Comparison of ENCODE assay signal across 2 cellular contexts in genomic region chr2:35871672-35872071, GRCh38.
TF ChIP-seq lines count a peak whose summit lies in the region.

No MANE protein-coding gene starts in this region.

TF ChIP-seq in HCT116, 20 proteins besides CTCF, POLR2A, EP300 and RAD21 (continued from another document):
- TF ChIP-seq, protein P1, sequence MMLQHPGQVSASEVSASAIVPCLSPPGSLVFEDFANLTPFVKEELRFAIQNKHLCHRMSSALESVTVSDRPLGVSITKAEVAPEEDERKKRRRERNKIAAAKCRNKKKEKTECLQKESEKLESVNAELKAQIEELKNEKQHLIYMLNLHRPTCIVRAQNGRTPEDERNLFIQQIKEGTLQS (IDR thresholded peaks at IDR 0.05), result no peak
- TF ChIP-seq YY1 (IDR thresholded peaks at IDR 0.05; ENCODE audit: extremely low read depth, insufficient replicate concordance, low read depth, low read length) (no peak), FOSL1 (IDR thresholded peaks at IDR 0.05; ENCODE audit: low read depth) (no peak), ZFX (IDR thresholded peaks at IDR 0.05) (no peak), SP1 (IDR thresholded peaks at IDR 0.05; ENCODE audit: low read depth) (no peak), JUND (IDR thresholded peaks at IDR 0.05) (no peak), EGR1 (IDR thresholded peaks at IDR 0.05; ENCODE audit: low read depth) (no peak), ZNF274 (IDR thresholded peaks at IDR 0.05; ENCODE audit: low read depth, low read length) (no peak), ELF1 (IDR thresholded peaks at IDR 0.05; ENCODE audit: borderline replicate concordance, low read depth) (no peak), CEBPB (IDR thresholded peaks at IDR 0.05; ENCODE audit: low read depth) (no peak), SIN3A (IDR thresholded peaks at IDR 0.05; ENCODE audit: low read depth) (no peak), EZH2 (IDR thresholded peaks at IDR 0.05) (no peak), CBX3 (IDR thresholded peaks at IDR 0.05; ENCODE audit: low read depth) (no peak)
- TF ChIP-seq, protein P2, sequence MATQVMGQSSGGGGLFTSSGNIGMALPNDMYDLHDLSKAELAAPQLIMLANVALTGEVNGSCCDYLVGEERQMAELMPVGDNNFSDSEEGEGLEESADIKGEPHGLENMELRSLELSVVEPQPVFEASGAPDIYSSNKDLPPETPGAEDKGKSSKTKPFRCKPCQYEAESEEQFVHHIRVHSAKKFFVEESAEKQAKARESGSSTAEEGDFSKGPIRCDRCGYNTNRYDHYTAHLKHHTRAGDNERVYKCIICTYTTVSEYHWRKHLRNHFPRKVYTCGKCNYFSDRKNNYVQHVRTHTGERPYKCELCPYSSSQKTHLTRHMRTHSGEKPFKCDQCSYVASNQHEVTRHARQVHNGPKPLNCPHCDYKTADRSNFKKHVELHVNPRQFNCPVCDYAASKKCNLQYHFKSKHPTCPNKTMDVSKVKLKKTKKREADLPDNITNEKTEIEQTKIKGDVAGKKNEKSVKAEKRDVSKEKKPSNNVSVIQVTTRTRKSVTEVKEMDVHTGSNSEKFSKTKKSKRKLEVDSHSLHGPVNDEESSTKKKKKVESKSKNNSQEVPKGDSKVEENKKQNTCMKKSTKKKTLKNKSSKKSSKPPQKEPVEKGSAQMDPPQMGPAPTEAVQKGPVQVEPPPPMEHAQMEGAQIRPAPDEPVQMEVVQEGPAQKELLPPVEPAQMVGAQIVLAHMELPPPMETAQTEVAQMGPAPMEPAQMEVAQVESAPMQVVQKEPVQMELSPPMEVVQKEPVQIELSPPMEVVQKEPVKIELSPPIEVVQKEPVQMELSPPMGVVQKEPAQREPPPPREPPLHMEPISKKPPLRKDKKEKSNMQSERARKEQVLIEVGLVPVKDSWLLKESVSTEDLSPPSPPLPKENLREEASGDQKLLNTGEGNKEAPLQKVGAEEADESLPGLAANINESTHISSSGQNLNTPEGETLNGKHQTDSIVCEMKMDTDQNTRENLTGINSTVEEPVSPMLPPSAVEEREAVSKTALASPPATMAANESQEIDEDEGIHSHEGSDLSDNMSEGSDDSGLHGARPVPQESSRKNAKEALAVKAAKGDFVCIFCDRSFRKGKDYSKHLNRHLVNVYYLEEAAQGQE (IDR thresholded peaks at IDR 0.05; ENCODE audit: low read depth), result no peak
- TF ChIP-seq, protein P3, sequence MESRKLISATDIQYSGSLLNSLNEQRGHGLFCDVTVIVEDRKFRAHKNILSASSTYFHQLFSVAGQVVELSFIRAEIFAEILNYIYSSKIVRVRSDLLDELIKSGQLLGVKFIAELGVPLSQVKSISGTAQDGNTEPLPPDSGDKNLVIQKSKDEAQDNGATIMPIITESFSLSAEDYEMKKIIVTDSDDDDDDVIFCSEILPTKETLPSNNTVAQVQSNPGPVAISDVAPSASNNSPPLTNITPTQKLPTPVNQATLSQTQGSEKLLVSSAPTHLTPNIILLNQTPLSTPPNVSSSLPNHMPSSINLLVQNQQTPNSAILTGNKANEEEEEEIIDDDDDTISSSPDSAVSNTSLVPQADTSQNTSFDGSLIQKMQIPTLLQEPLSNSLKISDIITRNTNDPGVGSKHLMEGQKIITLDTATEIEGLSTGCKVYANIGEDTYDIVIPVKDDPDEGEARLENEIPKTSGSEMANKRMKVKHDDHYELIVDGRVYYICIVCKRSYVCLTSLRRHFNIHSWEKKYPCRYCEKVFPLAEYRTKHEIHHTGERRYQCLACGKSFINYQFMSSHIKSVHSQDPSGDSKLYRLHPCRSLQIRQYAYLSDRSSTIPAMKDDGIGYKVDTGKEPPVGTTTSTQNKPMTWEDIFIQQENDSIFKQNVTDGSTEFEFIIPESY (IDR thresholded peaks at IDR 0.05; ENCODE audit: extremely low read depth, insufficient replicate concordance, low read length), result no peak

TF ChIP-seq in SK-N-SH, 30 proteins besides CTCF, POLR2A, EP300 and RAD21 (continued from another document):
- TF ChIP-seq, protein P3 (IDR thresholded peaks at IDR 0.05; ENCODE audit: borderline replicate concordance, low read depth), result no peak
- TF ChIP-seq SIN3A (IDR thresholded peaks at IDR 0.05; ENCODE audit: borderline replicate concordance, low read depth, low read length), result no peak
